ENCODE assay signal across 13 cellular contexts in the genomic region with DNA sequence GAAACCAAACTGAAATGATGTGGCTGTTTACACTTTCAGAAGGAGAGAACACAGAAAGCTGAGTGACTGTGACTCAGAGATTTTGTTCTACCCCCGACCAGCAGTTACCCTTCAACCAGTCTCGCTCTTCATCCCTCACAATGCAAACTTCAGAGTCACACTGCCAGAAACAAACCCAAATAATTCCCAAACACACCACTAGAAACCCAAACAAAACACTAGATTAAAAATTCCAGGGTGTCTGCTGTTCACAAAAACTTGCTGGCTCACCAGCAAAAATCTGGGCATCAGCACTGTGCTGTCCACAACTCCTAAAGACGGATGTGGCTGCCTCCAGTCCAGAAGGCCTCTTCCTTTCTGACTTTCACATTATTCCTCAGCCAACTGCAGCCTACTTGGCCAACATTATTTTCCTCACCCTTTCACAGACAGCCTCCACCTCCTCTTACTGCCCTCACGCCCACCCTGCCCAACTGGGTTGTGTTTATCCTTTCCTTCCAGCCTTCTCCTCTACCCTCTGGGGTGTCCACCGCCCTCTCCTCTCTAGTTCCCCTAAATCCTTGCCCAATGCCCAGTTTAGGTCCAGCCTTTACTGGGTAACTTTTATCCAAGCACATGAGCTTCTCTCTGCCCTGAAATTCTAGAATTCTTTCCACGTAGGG.
DNase-seq lines count a peak whose midpoint lies in the region; ATAC-seq and TF ChIP-seq lines count a peak whose summit lies in the region.
"Had no signal": no experiment of that assay in that cellular context is flagged by ENCODE, and none has a peak within 500 bp of the region (broad histone marks: within the 10 kb centered on the region; RNA-seq: fewer than 3 reads in every experiment).

No MANE protein-coding gene starts in this region.

- peak overlapping the region; percentile 41 to 69 for H3K27ac ChIP-seq in coronary artery
- H3K27ac ChIP-seq: brain microvascular endothelial cell, vagina had no signal

- ATAC-seq in GM19455 (IDR thresholded peaks at IDR 0.05; ENCODE audit: unreplicated experiment) (peak; percentile 94), HG03159 (IDR thresholded peaks at IDR 0.05; ENCODE audit: unreplicated experiment) (peak; percentile 53)
- ATAC-seq: naive thymus-derived CD4-positive, alpha-beta T cell; WTC11 had no signal

- peak overlapping the region; percentile 7 for H3K4me3 ChIP-seq in coronary artery
- H3K4me3 ChIP-seq: vagina had no signal

- no peaks in the 10 kb centered on the region for H3K9me3 Mint-ChIP-seq in HFFc6
- H3K9me3 Mint-ChIP-seq: WTC11 had no signal

- DNase-seq in coronary artery (ENCODE audit: low spot score) (no peak), renal cortical epithelial cell (ENCODE audit: low read depth) (peak; percentile 40), Kasumi-1 (lab: John Stamatoyannopoulos, UW) (no peak), Ammon's horn (ENCODE audit: low spot score) (no peak), NCI-H748 (lab: John Stamatoyannopoulos, UW; ENCODE audit: unreplicated experiment) (no peak), HFFc6 (no peak)
- DNase-seq: brain microvascular endothelial cell; COR-L47; naive thymus-derived CD4-positive, alpha-beta T cell had no signal

- 0 out of 2 replicates have a peak, but pooled peaks cover 2% of the 10 kb centered on the region for H3K27me3 Mint-ChIP-seq in HFFc6 (ENCODE audit: insufficient read depth)

- no peaks in the 10 kb centered on the region for H3K36me3 Mint-ChIP-seq in HFFc6 (ENCODE audit: low read depth)
- H3K36me3 Mint-ChIP-seq: naive thymus-derived CD4-positive, alpha-beta T cell; WTC11 had no signal

- TF ChIP-seq CTCF in coronary artery (IDR thresholded peaks at IDR 0.05) (no peak), HFFc6 (IDR thresholded peaks at IDR 0.05) (no peak)

- H3K4me1 Mint-ChIP-seq in HFFc6 (ENCODE audit: low read depth) = no peaks in the 10 kb centered on the region

- no peak overlapping the region for H3K4me3 Mint-ChIP-seq in HFFc6
- H3K4me3 Mint-ChIP-seq: naive thymus-derived CD4-positive, alpha-beta T cell; WTC11 had no signal

- H3K27ac Mint-ChIP-seq in HFFc6 = no peak overlapping the region
- H3K27ac Mint-ChIP-seq: naive thymus-derived CD4-positive, alpha-beta T cell; WTC11 had no signal
